ENCODE assay signal across 1 cellular context in the genomic region with DNA sequence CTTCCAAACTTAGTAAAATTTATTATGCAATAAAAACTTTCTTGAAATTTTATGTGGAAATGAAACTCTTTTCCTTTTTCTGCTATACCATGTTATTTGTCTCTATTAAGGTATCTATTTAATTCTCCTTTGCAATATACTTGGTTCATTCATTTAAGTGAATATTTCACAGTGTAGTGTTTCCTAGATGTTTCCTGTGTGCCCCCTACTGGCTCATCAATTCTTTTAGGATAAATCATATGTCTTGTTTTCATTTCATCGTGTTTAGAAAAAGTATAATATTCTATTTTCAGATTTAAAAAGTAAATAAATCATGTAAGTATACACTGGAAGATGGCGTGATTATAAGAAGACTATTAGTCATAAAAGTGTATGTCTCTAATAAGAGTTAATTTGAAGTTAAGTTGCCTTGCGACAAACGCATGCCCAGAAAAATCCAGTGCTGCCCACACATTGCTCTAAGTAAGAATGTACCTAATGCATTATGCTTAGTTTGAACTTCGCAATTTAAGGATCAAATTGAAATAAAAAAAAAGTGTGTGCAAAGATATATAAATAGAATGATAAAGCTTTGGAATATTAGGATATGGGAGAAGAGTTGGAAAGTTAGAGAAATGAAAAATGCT.
TF ChIP-seq lines count a peak whose summit lies in the region.

No MANE protein-coding gene starts in this region.

TF ChIP-seq in neural cell, 6 proteins besides CTCF, POLR2A, EP300 and RAD21 (continued from another document):
- TF ChIP-seq, protein P1, sequence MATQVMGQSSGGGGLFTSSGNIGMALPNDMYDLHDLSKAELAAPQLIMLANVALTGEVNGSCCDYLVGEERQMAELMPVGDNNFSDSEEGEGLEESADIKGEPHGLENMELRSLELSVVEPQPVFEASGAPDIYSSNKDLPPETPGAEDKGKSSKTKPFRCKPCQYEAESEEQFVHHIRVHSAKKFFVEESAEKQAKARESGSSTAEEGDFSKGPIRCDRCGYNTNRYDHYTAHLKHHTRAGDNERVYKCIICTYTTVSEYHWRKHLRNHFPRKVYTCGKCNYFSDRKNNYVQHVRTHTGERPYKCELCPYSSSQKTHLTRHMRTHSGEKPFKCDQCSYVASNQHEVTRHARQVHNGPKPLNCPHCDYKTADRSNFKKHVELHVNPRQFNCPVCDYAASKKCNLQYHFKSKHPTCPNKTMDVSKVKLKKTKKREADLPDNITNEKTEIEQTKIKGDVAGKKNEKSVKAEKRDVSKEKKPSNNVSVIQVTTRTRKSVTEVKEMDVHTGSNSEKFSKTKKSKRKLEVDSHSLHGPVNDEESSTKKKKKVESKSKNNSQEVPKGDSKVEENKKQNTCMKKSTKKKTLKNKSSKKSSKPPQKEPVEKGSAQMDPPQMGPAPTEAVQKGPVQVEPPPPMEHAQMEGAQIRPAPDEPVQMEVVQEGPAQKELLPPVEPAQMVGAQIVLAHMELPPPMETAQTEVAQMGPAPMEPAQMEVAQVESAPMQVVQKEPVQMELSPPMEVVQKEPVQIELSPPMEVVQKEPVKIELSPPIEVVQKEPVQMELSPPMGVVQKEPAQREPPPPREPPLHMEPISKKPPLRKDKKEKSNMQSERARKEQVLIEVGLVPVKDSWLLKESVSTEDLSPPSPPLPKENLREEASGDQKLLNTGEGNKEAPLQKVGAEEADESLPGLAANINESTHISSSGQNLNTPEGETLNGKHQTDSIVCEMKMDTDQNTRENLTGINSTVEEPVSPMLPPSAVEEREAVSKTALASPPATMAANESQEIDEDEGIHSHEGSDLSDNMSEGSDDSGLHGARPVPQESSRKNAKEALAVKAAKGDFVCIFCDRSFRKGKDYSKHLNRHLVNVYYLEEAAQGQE (IDR thresholded peaks at IDR 0.05; ENCODE audit: borderline replicate concordance), result no peak
